Comparison of ENCODE assay signal across 1 cellular context in the genomic region with DNA sequence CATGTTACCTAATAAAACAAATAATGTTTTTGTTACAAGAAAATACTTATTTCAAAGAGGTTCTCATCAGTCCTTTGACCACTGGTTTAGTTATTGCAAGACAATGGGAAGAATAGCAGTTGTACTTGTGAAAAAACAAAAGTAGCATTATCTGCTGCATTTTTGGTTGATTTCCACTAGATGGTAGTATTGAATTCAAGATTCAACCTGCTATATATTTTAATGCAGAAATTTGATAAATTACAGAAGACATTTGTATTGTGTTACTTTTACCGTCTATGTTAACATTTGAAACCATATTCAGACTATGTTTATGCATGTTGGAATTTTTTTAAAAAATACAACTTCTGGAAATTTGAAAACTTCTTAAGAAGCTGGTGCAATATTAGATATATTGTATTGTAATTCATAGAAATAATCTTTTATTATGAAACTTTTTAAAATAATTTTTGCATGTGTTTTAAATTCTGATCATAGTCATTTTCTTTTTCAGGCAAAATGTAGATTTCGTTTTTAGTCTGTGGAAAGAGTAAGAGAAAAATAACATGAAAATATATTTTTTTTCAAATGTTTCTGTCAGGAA.
TF ChIP-seq lines count a peak whose summit lies in the region.

No MANE protein-coding gene starts in this region.

TF ChIP-seq in endothelial cell of umbilical vein, 7 proteins besides CTCF, POLR2A, EP300 and RAD21 (continued from another document):
- TF ChIP-seq MAX (IDR thresholded peaks at IDR 0.05; ENCODE audit: insufficient read depth, insufficient read length) (no peak), MYC (IDR thresholded peaks at IDR 0.05; ENCODE audit: low read depth, low read length) (no peak), GATA2 (IDR thresholded peaks at IDR 0.05; ENCODE audit: insufficient read depth, insufficient read length, low read depth, low read length) (no peak)
TF ChIP-seq in endothelial cell of umbilical vein: peak in this region for 0.
